ENCODE assay signal across 15 cellular contexts in the genomic region with DNA sequence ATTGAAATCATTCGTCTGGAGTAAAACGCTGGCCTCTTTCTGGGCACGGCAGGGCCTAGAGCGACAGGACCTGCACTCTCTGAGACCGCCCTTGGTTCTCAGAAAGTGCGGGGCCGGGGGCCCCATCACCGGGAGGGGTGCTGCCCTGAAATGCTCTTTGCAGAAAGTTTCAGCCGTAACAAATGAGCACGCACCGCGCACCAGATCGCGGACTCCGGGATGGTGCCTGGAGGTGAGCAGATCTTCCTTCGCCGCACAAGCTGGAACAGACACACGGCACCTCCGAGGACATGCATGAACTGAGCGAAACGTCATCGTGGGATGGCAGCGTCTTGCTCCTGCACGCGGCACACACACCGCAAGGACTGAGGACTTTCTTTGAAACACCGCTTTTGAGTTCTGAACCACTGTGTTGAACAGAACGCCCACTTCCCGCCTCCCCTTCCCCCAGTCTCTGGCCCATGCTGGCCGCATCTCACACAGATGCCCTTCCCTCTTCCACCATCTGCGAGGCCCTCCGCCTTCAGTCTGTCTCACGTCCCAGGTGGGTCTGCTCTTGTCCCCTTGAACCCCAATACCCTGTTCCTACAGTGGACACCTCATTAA.
DNase-seq lines count a peak whose midpoint lies in the region; ATAC-seq and TF ChIP-seq lines count a peak whose summit lies in the region.
"Had no signal": no experiment of that assay in that cellular context is flagged by ENCODE, and none has a peak within 500 bp of the region (broad histone marks: within the 10 kb centered on the region; RNA-seq: fewer than 3 reads in every experiment).

No MANE protein-coding gene starts in this region.

- in situ Hi-C loops in gastrocnemius medialis (cut with MboI; ENCODE audit: low sequenced_read_pairs in 4 of 4) = no loop called here

- DNase-seq in left ventricle myocardium inferior = no peak
- DNase-seq in Right ventricle myocardium inferior (ENCODE audit: missing footprints) = no peak
- DNase-seq in gastrocnemius medialis = no peak
- DNase-seq in activated naive CD8-positive, alpha-beta T cell treated with anti-CD3 and anti-CD28 coated beads for 36 hours = no peak
- DNase-seq in CD4-positive, alpha-beta memory T cell = no peak
- DNase-seq: GOT3, NCI-H1092, NCI-H1694, NCI-H510A treated with DMSO at 0.1 percent for 48 hours, NCI-H82 had no signal

- H3K4me1 ChIP-seq in left ventricle myocardium inferior = peaks cover 16% of the 10 kb centered on the region
- H3K4me1 ChIP-seq in gastrocnemius medialis = peaks cover 0 to 8% of the 10 kb centered on the region in 2 donors
- H3K4me1 ChIP-seq in CD4-positive, alpha-beta memory T cell (ENCODE audit: insufficient read depth, low read length) = no peaks in the 10 kb centered on the region
- H3K4me1 ChIP-seq: A549; BLaER1 treated with 17β-estradiol and CSF1 and Interleukin-3, amounts not matched to agents 10 nM and 100 nM had no signal

- H3K4me3 ChIP-seq in left ventricle myocardium inferior (peak overlapping the region; percentile 9), gastrocnemius medialis (peak overlapping the region in 1 of 4 donors; percentile 34)
- H3K4me3 ChIP-seq in CD4-positive, alpha-beta memory T cell (ENCODE audit: low read length in 2 of 2) = no peak overlapping the region
- H3K4me3 ChIP-seq: A549; BLaER1 treated with 17β-estradiol and CSF1 and Interleukin-3, amounts not matched to agents 10 nM and 100 nM had no signal

- intact Hi-C loops in left ventricle myocardium inferior (cut with micrococcal nuclease) = loop anchor here (10.0 kb wide), 1 partner anchor 96 kb away; no protein-coding TSS in a partner anchor
- intact Hi-C loops in Right ventricle myocardium inferior (cut with DNase I) = loop anchor here (5.0 kb wide), 1 partner anchor 94 kb away; no protein-coding TSS in a partner anchor
- intact Hi-C loops in gastrocnemius medialis (cut with DNase I; ENCODE audit: low total_unique reads) = no loop called here
- intact Hi-C loops in CD4-positive, alpha-beta memory T cell (cut with micrococcal nuclease) = no loop called here

- no peaks in the 10 kb centered on the region for H3K27me3 Mint-ChIP-seq in nephron (ENCODE audit: low read depth)
- H3K27me3 Mint-ChIP-seq in activated naive CD8-positive, alpha-beta T cell treated with anti-CD3 and anti-CD28 coated beads for 36 hours = peaks cover 7% of the 10 kb centered on the region
- peaks cover 1 to 3% of the 10 kb centered on the region in 2 donors for H3K27me3 Mint-ChIP-seq in CD4-positive, alpha-beta memory T cell

- ATAC-seq in Right ventricle myocardium inferior (no peak), gastrocnemius medialis (no peak), GM18520 (IDR thresholded peaks at IDR 0.05; ENCODE audit: unreplicated experiment) (no peak)
- ATAC-seq: A549 had no signal

- H3K36me3 ChIP-seq in left ventricle myocardium inferior (no peaks in the 10 kb centered on the region), gastrocnemius medialis (no peaks in the 10 kb centered on the region)
- no peaks in the 10 kb centered on the region for H3K36me3 ChIP-seq in CD4-positive, alpha-beta memory T cell (ENCODE audit: insufficient read depth, low read length)
- H3K36me3 ChIP-seq: BLaER1 treated with 17β-estradiol and CSF1 and Interleukin-3, amounts not matched to agents 10 nM and 100 nM had no signal

- H3K36me3 Mint-ChIP-seq in nephron (ENCODE audit: low read depth) = no peaks in the 10 kb centered on the region
- no peaks in the 10 kb centered on the region for H3K36me3 Mint-ChIP-seq in activated naive CD8-positive, alpha-beta T cell treated with anti-CD3 and anti-CD28 coated beads for 36 hours
- no peaks in the 10 kb centered on the region for H3K36me3 Mint-ChIP-seq in CD4-positive, alpha-beta memory T cell

- H3K27ac ChIP-seq in left ventricle myocardium inferior (replicated peaks) = peak overlapping the region; percentile 79
- H3K27ac ChIP-seq in gastrocnemius medialis = peak overlapping the region; percentile 60 to 71 (median 64)
- no peak overlapping the region for H3K27ac ChIP-seq in CD4-positive, alpha-beta memory T cell (ENCODE audit: low read depth, low read length)
- H3K27ac ChIP-seq: A549; BLaER1 treated with 17β-estradiol and CSF1 and Interleukin-3, amounts not matched to agents 10 nM and 100 nM; KMS-11 had no signal

- peak overlapping the region in 1 of 3 experiments; percentile 52 for H3K4me3 Mint-ChIP-seq in nephron
- no peak overlapping the region for H3K4me3 Mint-ChIP-seq in activated naive CD8-positive, alpha-beta T cell treated with anti-CD3 and anti-CD28 coated beads for 36 hours
- no peak overlapping the region for H3K4me3 Mint-ChIP-seq in CD4-positive, alpha-beta memory T cell

- H3K9me3 Mint-ChIP-seq in nephron = peaks cover 4% of the 10 kb centered on the region
- no peaks in the 10 kb centered on the region for H3K9me3 Mint-ChIP-seq in activated naive CD8-positive, alpha-beta T cell treated with anti-CD3 and anti-CD28 coated beads for 36 hours
- H3K9me3 Mint-ChIP-seq in CD4-positive, alpha-beta memory T cell = peaks cover 2 to 13% (median 5%) of the 10 kb centered on the region in 8 donors

- H3K4me1 Mint-ChIP-seq in nephron = peaks cover 70% of the 10 kb centered on the region
- no peaks in the 10 kb centered on the region for H3K4me1 Mint-ChIP-seq in activated naive CD8-positive, alpha-beta T cell treated with anti-CD3 and anti-CD28 coated beads for 36 hours
- H3K4me1 Mint-ChIP-seq in CD4-positive, alpha-beta memory T cell = no peaks in the 10 kb centered on the region

- TF ChIP-seq POLR2A in gastrocnemius medialis (IDR thresholded peaks at IDR 0.05) = no peak

- no peak for TF ChIP-seq CTCF in left ventricle myocardium inferior (IDR thresholded peaks at IDR 0.05; ENCODE audit: borderline replicate concordance)
- TF ChIP-seq CTCF in nephron (IDR thresholded peaks at IDR 0.05; ENCODE audit: unreplicated experiment in 3 of 3) = no peak
- no peak for TF ChIP-seq CTCF in gastrocnemius medialis (IDR thresholded peaks at IDR 0.05 in 4 of 5, conservative IDR thresholded peaks at IDR 0.05 in 1 of 5)

- H3K27ac Mint-ChIP-seq in nephron = peak overlapping the region; percentile 88 to 97 (median 95)
- no peak overlapping the region for H3K27ac Mint-ChIP-seq in activated naive CD8-positive, alpha-beta T cell treated with anti-CD3 and anti-CD28 coated beads for 36 hours
- H3K27ac Mint-ChIP-seq in CD4-positive, alpha-beta memory T cell = no peak overlapping the region

- CTCF ChIA-PET in CD4-positive, alpha-beta memory T cell (lab: Charles Lee; ENCODE audit: partially characterized antibody) = no interaction called here

- peaks cover 64% of the 10 kb centered on the region for H3K27me3 ChIP-seq in left ventricle myocardium inferior (ENCODE audit: low read depth)
- peaks cover 11 to 13% (median 11%) of the 10 kb centered on the region in 3 donors for H3K27me3 ChIP-seq in gastrocnemius medialis
- no peaks in the 10 kb centered on the region for H3K27me3 ChIP-seq in CD4-positive, alpha-beta memory T cell (ENCODE audit: insufficient read depth, low read length)

- POLR2A ChIA-PET in CD4-positive, alpha-beta memory T cell (lab: Charles Lee; ENCODE audit: partially characterized antibody) = no interaction called here

- H3K9me3 ChIP-seq in left ventricle myocardium inferior (replicated peaks) (no peaks in the 10 kb centered on the region), gastrocnemius medialis (no peaks in the 10 kb centered on the region)
- H3K9me3 ChIP-seq in CD4-positive, alpha-beta memory T cell (ENCODE audit: control insufficient read depth in 1 of 2, low read length in 2 of 2) = no peaks in the 10 kb centered on the region

Comparison
In these comparisons a context has a peak if more than half of its experiments do, and no peak if none do; other contexts are left out.
1. H3K27ac Mint-ChIP-seq: peak in nephron (3 of 3); none in activated naive CD8-positive, alpha-beta T cell treated with anti-CD3 and anti-CD28 coated beads for 36 hours (single experiment) and CD4-positive, alpha-beta memory T cell (0 of 7).
2. intact Hi-C loops: an anchor here in left ventricle myocardium inferior (10.0 kb wide) and Right ventricle myocardium inferior (5.0 kb wide); none called in gastrocnemius medialis and CD4-positive, alpha-beta memory T cell.